2 cellular contexts compared by ENCODE assay signal in the genomic region with DNA sequence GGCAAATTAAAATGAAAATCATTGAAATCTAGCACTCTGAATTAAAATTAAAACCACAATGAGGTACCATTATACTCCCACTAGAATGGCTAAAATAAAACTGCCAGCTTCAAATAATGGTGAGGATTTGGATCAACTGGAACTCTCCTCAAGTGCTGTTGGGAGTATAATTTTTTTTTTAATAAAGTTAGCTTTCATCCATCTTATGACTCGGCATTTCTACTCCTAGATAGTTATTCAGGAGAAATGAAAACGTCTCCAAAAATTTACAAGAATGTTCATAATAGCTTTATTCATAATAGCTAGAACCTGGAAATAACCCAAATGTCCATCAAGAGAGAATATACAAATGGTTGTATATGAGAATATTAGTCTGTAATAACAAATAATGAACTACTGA.
TF ChIP-seq lines count a peak whose summit lies in the region.

No MANE protein-coding gene starts in this region.

TF ChIP-seq in SK-N-SH, 30 proteins besides CTCF, POLR2A, EP300 and RAD21 (continued from another document):
- TF ChIP-seq EZH2phosphoT487 (IDR thresholded peaks at IDR 0.05; ENCODE audit: borderline replicate concordance, low read depth) (no peak), CHD2 (IDR thresholded peaks at IDR 0.05; ENCODE audit: low read length, partially characterized antibody) (no peak), MXI1 (IDR thresholded peaks at IDR 0.05; ENCODE audit: low read depth, low read length) (no peak), NFIC (IDR thresholded peaks at IDR 0.05; ENCODE audit: borderline replicate concordance) (no peak), SMC3 (IDR thresholded peaks at IDR 0.05; ENCODE audit: low read depth, low read length) (no peak), TEAD4 (IDR thresholded peaks at IDR 0.05; ENCODE audit: borderline replicate concordance, insufficient read depth) (no peak)
- TF ChIP-seq, protein P1, sequence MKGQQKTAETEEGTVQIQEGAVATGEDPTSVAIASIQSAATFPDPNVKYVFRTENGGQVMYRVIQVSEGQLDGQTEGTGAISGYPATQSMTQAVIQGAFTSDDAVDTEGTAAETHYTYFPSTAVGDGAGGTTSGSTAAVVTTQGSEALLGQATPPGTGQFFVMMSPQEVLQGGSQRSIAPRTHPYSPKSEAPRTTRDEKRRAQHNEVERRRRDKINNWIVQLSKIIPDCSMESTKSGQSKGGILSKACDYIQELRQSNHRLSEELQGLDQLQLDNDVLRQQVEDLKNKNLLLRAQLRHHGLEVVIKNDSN (IDR thresholded peaks at IDR 0.05; ENCODE audit: borderline replicate concordance, low read depth), result no peak

TF ChIP-seq in SK-N-SH treated with all-trans-retinoic acid at 6 μM for 48 hours, 23 proteins besides CTCF, POLR2A, EP300 and RAD21 (continued from another document):
- TF ChIP-seq TCF4 (CRISPR knock-in tag; IDR thresholded peaks at IDR 0.05; ENCODE audit: borderline replicate concordance) (no peak), ZNF8 (CRISPR knock-in tag; IDR thresholded peaks at IDR 0.05) (no peak), TSHZ2 (CRISPR knock-in tag; IDR thresholded peaks at IDR 0.05) (no peak), RARB (CRISPR knock-in tag; IDR thresholded peaks at IDR 0.05) (no peak), OSR1 (CRISPR knock-in tag; IDR thresholded peaks at IDR 0.05) (no peak), SNAI2 (CRISPR knock-in tag; IDR thresholded peaks at IDR 0.05) (no peak), GLIS3 (CRISPR knock-in tag; IDR thresholded peaks at IDR 0.05) (no peak), CSRNP3 (CRISPR knock-in tag; IDR thresholded peaks at IDR 0.05) (no peak), POU6F1 (CRISPR knock-in tag; IDR thresholded peaks at IDR 0.05; ENCODE audit: borderline replicate concordance, low read depth) (no peak), ZFP30 (CRISPR knock-in tag; IDR thresholded peaks at IDR 0.05) (no peak), PPARA (CRISPR knock-in tag; IDR thresholded peaks at IDR 0.05; ENCODE audit: borderline replicate concordance) (no peak), ZFP3 (CRISPR knock-in tag; IDR thresholded peaks at IDR 0.05) (no peak)
